Comparison of ENCODE assay signal across 8 cellular contexts in the genomic region with DNA sequence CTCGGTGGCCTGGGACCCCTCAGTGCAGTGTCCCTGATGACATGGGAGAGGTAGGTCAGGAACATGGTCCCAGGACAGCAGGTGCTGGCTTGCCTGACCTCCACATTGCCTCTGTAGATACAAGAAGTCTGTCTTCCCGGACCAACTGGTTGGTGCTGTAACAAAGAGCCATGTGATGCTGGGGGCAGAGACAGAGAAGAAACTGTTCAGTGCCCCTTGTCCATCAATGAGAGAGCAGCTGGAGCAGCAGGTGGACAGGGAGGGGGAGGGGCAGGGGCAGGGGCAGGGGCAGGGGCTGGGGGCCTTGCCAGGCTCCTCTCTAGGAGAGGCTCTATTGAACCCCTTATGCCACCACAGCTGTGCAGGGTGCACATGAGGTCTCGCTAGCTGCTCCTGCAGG.
DNase-seq lines count a peak whose midpoint lies in the region; ATAC-seq, FAIRE-seq and TF ChIP-seq lines count a peak whose summit lies in the region.
"Not testable (repeated sequence)": the region's sequence is repeated elsewhere in the genome, so short reads cannot be mapped to it uniquely, and the experiment has no call there.

No MANE protein-coding gene starts in this region.

- not testable (repeated sequence) for H3K36me3 Mint-ChIP-seq in activated T-helper 17 cell treated with anti-CD3 and anti-CD28 coated beads, Interleukin-2, amount 50 U/mL, for 72 hours (ENCODE audit: low read depth)

- not testable (repeated sequence) for H3K4me3 Mint-ChIP-seq in activated T-helper 17 cell treated with anti-CD3 and anti-CD28 coated beads, Interleukin-2, amount 50 U/mL, for 72 hours; stimulated activated naive CD8-positive, alpha-beta T cell treated with anti-CD3 and anti-CD28 coated beads, Interleukin-15, amount 100 ng/mL, for 72 hours

- intact Hi-C loops in cardiac septum (cut with DNase I), result not testable (repeated sequence)

- H3K27ac Mint-ChIP-seq in activated T-helper 17 cell treated with anti-CD3 and anti-CD28 coated beads, Interleukin-2, amount 50 U/mL, for 72 hours; stimulated activated naive CD8-positive, alpha-beta T cell treated with anti-CD3 and anti-CD28 coated beads, Interleukin-15, amount 100 ng/mL, for 72 hours: not testable (repeated sequence)

- H3K4me1 Mint-ChIP-seq in activated T-helper 17 cell treated with anti-CD3 and anti-CD28 coated beads, Interleukin-2, amount 50 U/mL, for 72 hours; stimulated activated naive CD8-positive, alpha-beta T cell treated with anti-CD3 and anti-CD28 coated beads, Interleukin-15, amount 100 ng/mL, for 72 hours: not testable (repeated sequence)

- H3K27me3 Mint-ChIP-seq in activated T-helper 17 cell treated with anti-CD3 and anti-CD28 coated beads, Interleukin-2, amount 50 U/mL, for 72 hours; stimulated activated naive CD8-positive, alpha-beta T cell treated with anti-CD3 and anti-CD28 coated beads, Interleukin-15, amount 100 ng/mL, for 72 hours: not testable (repeated sequence)

- DNase-seq in DMS 273 (lab: John Stamatoyannopoulos, UW; ENCODE audit: unreplicated experiment) (peak; percentile 8), NCI-H524 (lab: John Stamatoyannopoulos, UW) (peak; percentile 60 to 66), cardiac septum (ENCODE audit: low spot score) (peak; percentile 35), myocyte (ENCODE audit: low read depth) (peak; percentile 40), putamen (ENCODE audit: low spot score) (peak; percentile 28)
- not testable (repeated sequence) for DNase-seq in GM12891 (ENCODE audit: insufficient read length, low spot score); stimulated activated naive CD8-positive, alpha-beta T cell treated with anti-CD3 and anti-CD28 coated beads, Interleukin-15, amount 100 ng/mL, for 72 hours

- peak; percentile 100 for FAIRE-seq in GM12891 (lab: Jason Lieb, UNC)

- H3K9me3 Mint-ChIP-seq in activated T-helper 17 cell treated with anti-CD3 and anti-CD28 coated beads, Interleukin-2, amount 50 U/mL, for 72 hours; stimulated activated naive CD8-positive, alpha-beta T cell treated with anti-CD3 and anti-CD28 coated beads, Interleukin-15, amount 100 ng/mL, for 72 hours: not testable (repeated sequence)

- peak; percentile 10 for ATAC-seq in activated T-helper 17 cell treated with anti-CD3 and anti-CD28 coated beads, Interleukin-2, amount 50 U/mL, for 72 hours (replicated peaks)
- peak; percentile 12 for ATAC-seq in stimulated activated naive CD8-positive, alpha-beta T cell treated with anti-CD3 and anti-CD28 coated beads, Interleukin-15, amount 100 ng/mL, for 72 hours

- TF ChIP-seq POLR2A in GM12891 (IDR thresholded peaks at IDR 0.05; ENCODE audit: low read depth, low read length), result not testable (repeated sequence)
